In genomic region chr5:156121834-156122386, GRCh38 we compare ENCODE assay signal across 22 cellular contexts.
A peak's percentile ranks its signal among the peaks of the same experiment; 100 is the strongest.
DNase-seq lines count a peak whose midpoint lies in the region; ATAC-seq lines count a peak whose summit lies in the region.
"Had no signal": no experiment of that assay in that cellular context is flagged by ENCODE, and none has a peak within 500 bp of the region (broad histone marks: within the 10 kb centered on the region; RNA-seq: fewer than 3 reads in every experiment).

No MANE protein-coding gene starts in this region.

- no peak overlapping the region for H3K23ac ChIP-seq in neuronal stem cell (ENCODE audit: low read depth, low read length, poor library complexity)

- no peak overlapping the region for H4K91ac ChIP-seq in neuronal stem cell (ENCODE audit: low read depth, low read length, poor library complexity)

- H2BK120ac ChIP-seq in neuronal stem cell (ENCODE audit: low read depth, low read length), result no peak overlapping the region

- no peak overlapping the region for H3K18ac ChIP-seq in neuronal stem cell (ENCODE audit: low read length)

- no peaks in the 10 kb centered on the region for H3K4me1 ChIP-seq in neuronal stem cell (ENCODE audit: control insufficient read depth in 2 of 2, insufficient read depth in 1 of 2, low read depth in 1 of 2, low read length in 2 of 2)
- H3K4me1 ChIP-seq: BLaER1 had no signal

- H3K27ac ChIP-seq in neuronal stem cell (replicated peaks; ENCODE audit: low read length), result no peak overlapping the region
- H3K27ac ChIP-seq: BLaER1, KMS-11, SJCRH30 had no signal

- H3K27me3 ChIP-seq in neuronal stem cell (ENCODE audit: control insufficient read depth in 3 of 3, insufficient read depth in 3 of 3, low read depth in 1 of 3, low read length in 3 of 3), result no peaks in the 10 kb centered on the region
- H3K27me3 ChIP-seq: BLaER1 had no signal

- H2BK5ac ChIP-seq in neuronal stem cell (ENCODE audit: low read length), result no peak overlapping the region

- no peaks in the 10 kb centered on the region for H3K79me1 ChIP-seq in neuronal stem cell (ENCODE audit: low read depth, low read length)

- no peak overlapping the region for H3K9ac ChIP-seq in neuronal stem cell (ENCODE audit: low read depth, low read length, poor library complexity)
- H3K9ac ChIP-seq: BLaER1, KMS-11 had no signal

- H3K27ac Mint-ChIP-seq in activated T-helper 2 cell treated with anti-CD3 and anti-CD28 coated beads, Interferon-gamma antibody, Interleukin-2, Interleukin-4, amounts not matched to agents 10 μg/mL and 5 μg/mL and 100 μg/mL, durations not matched to agents 14 hours and 24 hours and 36 hours, result no peak overlapping the region
- H3K27ac Mint-ChIP-seq: CD4-positive, alpha-beta T cell had no signal

- H2AFZ ChIP-seq in neuronal stem cell (ENCODE audit: low read length), result no peak overlapping the region

- H3K4ac ChIP-seq in neuronal stem cell (ENCODE audit: low read length), result no peak overlapping the region

- H3K4me2 ChIP-seq in neuronal stem cell (ENCODE audit: insufficient read depth, low read length, poor library complexity, severe bottlenecking), result no peak overlapping the region
- H3K4me2 ChIP-seq: BLaER1, KMS-11 had no signal

- no peak for ATAC-seq in left lobe of liver
- ATAC-seq: Panc1 had no signal

- DNase-seq in NCI-H2196 (lab: John Stamatoyannopoulos, UW; ENCODE audit: unreplicated experiment), result peak; percentile 11
- DNase-seq in NCI-H2196 treated with DMSO at 0.1 percent for 48 hours (lab: John Stamatoyannopoulos, UW; ENCODE audit: unreplicated experiment), result no peak
- DNase-seq in HCEC 1CT, result peak; percentile 25
- DNase-seq in kidney glomerular epithelial cell (lab: John Stamatoyannopoulos, UW), result peak; percentile 59
- no peak for DNase-seq in left lobe of liver (ENCODE audit: low spot score)
- no peak for DNase-seq in neuronal stem cell (ENCODE audit: low spot score)
- no peak for DNase-seq in activated T-helper 2 cell treated with anti-CD3 and anti-CD28 coated beads, Interferon-gamma antibody, Interleukin-2, Interleukin-4, amounts not matched to agents 10 μg/mL and 5 μg/mL and 100 μg/mL, durations not matched to agents 14 hours and 24 hours and 36 hours (ENCODE audit: low spot score)
- DNase-seq: 8988T; CD4-positive, alpha-beta T cell; COR-L47; DMS 273 treated with DMSO at 0.1 percent for 48 hours; DMS79 treated with DMSO at 0.1 percent for 48 hours; GOT3; NCI-H1105; NCI-H146; NCI-H2081 treated with DMSO at 0.1 percent for 48 hours; NCI-H524; NCI-H774 had no signal

- no peaks in the 10 kb centered on the region for H3K9me3 ChIP-seq in neuronal stem cell (replicated peaks in 1 of 2; ENCODE audit: control insufficient read depth in 2 of 2, insufficient read depth in 1 of 2, low read depth in 1 of 2, low read length in 2 of 2)
- H3K9me3 ChIP-seq: BLaER1, SJCRH30 had no signal

- no peak overlapping the region for H4K8ac ChIP-seq in neuronal stem cell (ENCODE audit: low read depth, low read length)

- no peak overlapping the region for H2BK12ac ChIP-seq in neuronal stem cell (ENCODE audit: low read length)

- no peaks in the 10 kb centered on the region for H3K27me3 Mint-ChIP-seq in activated T-helper 2 cell treated with anti-CD3 and anti-CD28 coated beads, Interferon-gamma antibody, Interleukin-2, Interleukin-4, amounts not matched to agents 10 μg/mL and 5 μg/mL and 100 μg/mL, durations not matched to agents 14 hours and 24 hours and 36 hours (ENCODE audit: low read depth)

- no peak overlapping the region for H3K14ac ChIP-seq in neuronal stem cell (ENCODE audit: low read length)

- WGBS in neuronal stem cell (ENCODE audit: extremely low coverage in 2 of 2, insufficient read length in 2 of 2, insufficient replicate concordance in 1 of 2), 2 donors, result no CpG with 5 or more reads among the region's 2 CpGs

- no peak overlapping the region for H3K4me3 Mint-ChIP-seq in activated T-helper 2 cell treated with anti-CD3 and anti-CD28 coated beads, Interferon-gamma antibody, Interleukin-2, Interleukin-4, amounts not matched to agents 10 μg/mL and 5 μg/mL and 100 μg/mL, durations not matched to agents 14 hours and 24 hours and 36 hours (ENCODE audit: low read depth)
- H3K4me3 Mint-ChIP-seq: CD4-positive, alpha-beta T cell had no signal

- no peaks in the 10 kb centered on the region for H3K4me1 Mint-ChIP-seq in activated T-helper 2 cell treated with anti-CD3 and anti-CD28 coated beads, Interferon-gamma antibody, Interleukin-2, Interleukin-4, amounts not matched to agents 10 μg/mL and 5 μg/mL and 100 μg/mL, durations not matched to agents 14 hours and 24 hours and 36 hours (ENCODE audit: low read depth)

- H2AK5ac ChIP-seq in neuronal stem cell (ENCODE audit: low read depth, low read length), result no peak overlapping the region

- intact Hi-C loops in activated T-helper 2 cell treated with anti-CD3 and anti-CD28 coated beads, Interferon-gamma antibody, Interleukin-2, Interleukin-4, amounts not matched to agents 10 μg/mL and 5 μg/mL and 100 μg/mL, durations not matched to agents 14 hours and 24 hours and 36 hours (cut with micrococcal nuclease), result no loop called here

- no peak overlapping the region for H3K4me3 ChIP-seq in neuronal stem cell (ENCODE audit: low read length in 2 of 2)
- H3K4me3 ChIP-seq: BLaER1, SJCRH30 had no signal

- no peaks in the 10 kb centered on the region for H3K36me3 ChIP-seq in neuronal stem cell (replicated peaks in 1 of 2; ENCODE audit: control insufficient read depth in 2 of 2, insufficient read depth in 2 of 2, low read length in 2 of 2)
- H3K36me3 ChIP-seq: BLaER1, SJCRH30 had no signal

- no peaks in the 10 kb centered on the region for H3K9me3 Mint-ChIP-seq in activated T-helper 2 cell treated with anti-CD3 and anti-CD28 coated beads, Interferon-gamma antibody, Interleukin-2, Interleukin-4, amounts not matched to agents 10 μg/mL and 5 μg/mL and 100 μg/mL, durations not matched to agents 14 hours and 24 hours and 36 hours
- H3K9me3 Mint-ChIP-seq: CD4-positive, alpha-beta T cell had no signal

- H3K36me3 Mint-ChIP-seq in activated T-helper 2 cell treated with anti-CD3 and anti-CD28 coated beads, Interferon-gamma antibody, Interleukin-2, Interleukin-4, amounts not matched to agents 10 μg/mL and 5 μg/mL and 100 μg/mL, durations not matched to agents 14 hours and 24 hours and 36 hours (ENCODE audit: low read depth), result no peaks in the 10 kb centered on the region

- H2BK15ac ChIP-seq in neuronal stem cell (ENCODE audit: low read length), result no peak overlapping the region

Comparison
In these comparisons a context has a peak if more than half of its experiments do, and no peak if none do; other contexts are left out.
1. DNase-seq: peak in NCI-H2196 (single experiment), HCEC 1CT (single experiment) and kidney glomerular epithelial cell (single experiment); none in NCI-H2196 treated with DMSO at 0.1 percent for 48 hours (single experiment), left lobe of liver (single experiment), neuronal stem cell (single experiment) and activated T-helper 2 cell treated with anti-CD3 and anti-CD28 coated beads, Interferon-gamma antibody, Interleukin-2, Interleukin-4, amounts not matched to agents 10 μg/mL and 5 μg/mL and 100 μg/mL, durations not matched to agents 14 hours and 24 hours and 36 hours (single experiment).